Comparison of ENCODE assay signal across 35 cellular contexts in genomic region chr14:30903285-30904124, GRCh38.
"Had no signal": no experiment of that assay in that cellular context is flagged by ENCODE, and none has a peak within 500 bp of the region (broad histone marks: within the 10 kb centered on the region; RNA-seq: fewer than 3 reads in every experiment).

No MANE protein-coding gene starts in this region.

- H3K9me3 Mint-ChIP-seq: activated CD4-positive, alpha-beta memory T cell treated with anti-CD3 and anti-CD28 coated beads, Interleukin-2, amount 10 ng/mL, durations not matched to agents 7 days and 5 days; activated naive CD8-positive, alpha-beta T cell treated with anti-CD3 and anti-CD28 coated beads for 36 hours; T-cell had no signal

- H3K4me1 Mint-ChIP-seq: T-cell had no signal

- H3K27me3 ChIP-seq: brain microvascular endothelial cell had no signal

- DNase-seq: activated CD4-positive, alpha-beta memory T cell treated with anti-CD3 and anti-CD28 coated beads, Interleukin-2, amount 10 ng/mL, durations not matched to agents 7 days and 5 days; activated CD4-positive, alpha-beta T cell treated with anti-CD3 and anti-CD28 coated beads for 1 hour; activated CD4-positive, alpha-beta T cell treated with anti-CD3 and anti-CD28 coated beads for 48 hours; activated CD4-positive, CD25-positive, alpha-beta regulatory T cell; activated CD8-positive, alpha-beta memory T cell treated with anti-CD3 and anti-CD28 coated beads for 24 hours; activated CD8-positive, alpha-beta memory T cell treated with anti-CD3 and anti-CD28 coated beads, Interleukin-2, amount 10 ng/mL, durations not matched to agents 7 days and 5 days; activated CD8-positive, alpha-beta memory T cell treated with anti-CD3 and anti-CD28 coated beads, Interleukin-2, amount 50 U/mL, for 48 hours; activated effector memory CD4-positive, alpha-beta T cell treated with Interleukin-2 at 50 U/mL for 16 hours; activated naive CD4-positive, alpha-beta T cell treated with anti-CD3 and anti-CD28 coated beads, Interleukin-2, amount 50 U/mL, for 16 hours; activated naive CD8-positive, alpha-beta T cell treated with anti-CD3 and anti-CD28 coated beads for 36 hours; amniotic stem cell; aorta; brain microvascular endothelial cell; central memory CD4-positive, alpha-beta T cell; Karpas-422; KBM-7; NCI-H1105; NCI-H1417 treated with DMSO at 0.1 percent for 48 hours; NCI-H187 treated with DMSO at 0.1 percent for 48 hours; NCI-H2081; NCI-H2171 treated with DMSO at 0.1 percent for 48 hours; NCI-H226; NCI-H446 treated with DMSO at 0.1 percent for 48 hours; NCI-H524; NCI-H69; NK-92 treated with Interleukin-12 subunit alpha and Interleukin-12 subunit beta, amount 100 ng/mL, for 24 hours; PC-9; SIG-M5; T-cell; T-helper 17 cell had no signal

- FAIRE-seq: RCC 7860 had no signal

- H3K27me3 Mint-ChIP-seq: activated CD4-positive, alpha-beta memory T cell treated with anti-CD3 and anti-CD28 coated beads, Interleukin-2, amount 10 ng/mL, durations not matched to agents 7 days and 5 days; activated CD8-positive, alpha-beta memory T cell treated with anti-CD3 and anti-CD28 coated beads, Interleukin-2, amount 10 ng/mL, durations not matched to agents 7 days and 5 days; activated naive CD8-positive, alpha-beta T cell treated with anti-CD3 and anti-CD28 coated beads for 36 hours; T-cell; T-helper 17 cell had no signal

- H3K27ac ChIP-seq: brain microvascular endothelial cell, PC-9, RWPE1, VCaP had no signal

- H3K4me2 ChIP-seq: PC-9 had no signal

- H3K27ac Mint-ChIP-seq: activated CD4-positive, alpha-beta memory T cell treated with anti-CD3 and anti-CD28 coated beads, Interleukin-2, amount 10 ng/mL, durations not matched to agents 7 days and 5 days; activated CD8-positive, alpha-beta memory T cell treated with anti-CD3 and anti-CD28 coated beads, Interleukin-2, amount 10 ng/mL, durations not matched to agents 7 days and 5 days; activated naive CD8-positive, alpha-beta T cell treated with anti-CD3 and anti-CD28 coated beads for 36 hours had no signal

- H3K4me3 ChIP-seq: PC-9 had no signal

- ATAC-seq: activated CD8-positive, alpha-beta memory T cell treated with anti-CD3 and anti-CD28 coated beads, Interleukin-2, amount 10 ng/mL, durations not matched to agents 7 days and 5 days; Right ventricle myocardium inferior; SK-N-SH treated with all-trans-retinoic acid at 6 μM for 48 hours; T-cell; T-helper 17 cell had no signal

- H2AFZ ChIP-seq: PC-9 had no signal

- H3K4me3 Mint-ChIP-seq: activated CD4-positive, alpha-beta memory T cell treated with anti-CD3 and anti-CD28 coated beads, Interleukin-2, amount 10 ng/mL, durations not matched to agents 7 days and 5 days; activated CD8-positive, alpha-beta memory T cell treated with anti-CD3 and anti-CD28 coated beads, Interleukin-2, amount 10 ng/mL, durations not matched to agents 7 days and 5 days; activated naive CD8-positive, alpha-beta T cell treated with anti-CD3 and anti-CD28 coated beads for 36 hours; T-cell; T-helper 17 cell had no signal
